Comparison of ENCODE assay signal across 1 cellular context in genomic region chr4:3290476-3290875, GRCh38.
TF ChIP-seq lines count a peak whose summit lies in the region.

No MANE protein-coding gene starts in this region.

TF ChIP-seq in HepG2, 621 proteins besides CTCF, POLR2A, EP300 and RAD21:
- TF ChIP-seq FOXJ3 (CRISPR knock-in tag; IDR thresholded peaks at IDR 0.05; ENCODE audit: borderline replicate concordance) (no peak), ZNF430 (CRISPR knock-in tag; IDR thresholded peaks at IDR 0.05) (no peak), RBM39 (IDR thresholded peaks at IDR 0.05; ENCODE audit: low read depth, low read length, poor library complexity, severe bottlenecking) (no peak), SKIL (CRISPR knock-in tag; IDR thresholded peaks at IDR 0.05; ENCODE audit: borderline replicate concordance) (no peak), DRAP1 (CRISPR knock-in tag; IDR thresholded peaks at IDR 0.05) (no peak), KLF13 (CRISPR knock-in tag; IDR thresholded peaks at IDR 0.05) (no peak), CEBPG (CRISPR knock-in tag; IDR thresholded peaks at IDR 0.05) (no peak), NR2F1 (CRISPR knock-in tag; IDR thresholded peaks at IDR 0.05) (no peak), POLR2G (IDR thresholded peaks at IDR 0.05; ENCODE audit: low read depth, low read length) (no peak), FOXO4 (CRISPR knock-in tag; conservative IDR thresholded peaks at IDR 0.05) (no peak), SMAD1 (CRISPR knock-in tag; IDR thresholded peaks at IDR 0.05; ENCODE audit: borderline replicate concordance, low read depth) (no peak)
